17 cellular contexts compared by ENCODE assay signal in the genomic region with DNA sequence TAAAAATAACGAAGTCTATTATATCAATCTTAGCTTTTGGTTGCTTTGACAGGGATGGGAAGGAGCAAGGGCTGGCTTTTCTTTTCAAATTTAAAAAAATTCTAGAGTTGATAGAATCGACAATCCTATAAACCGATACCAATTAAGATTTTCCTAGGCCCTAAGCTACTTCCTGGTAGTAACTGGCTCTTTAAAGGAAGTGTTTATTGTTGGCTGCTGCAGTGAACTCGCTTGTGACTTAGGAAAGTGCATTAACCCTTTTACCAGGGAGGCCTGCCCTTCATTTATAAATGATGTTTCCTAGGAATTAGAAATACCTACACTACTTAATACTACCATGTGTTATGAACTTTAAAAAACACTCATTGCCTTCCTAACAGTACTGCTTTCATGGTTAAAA.
"Had no signal": no experiment of that assay in that cellular context is flagged by ENCODE, and none has a peak within 500 bp of the region (broad histone marks: within the 10 kb centered on the region; RNA-seq: fewer than 3 reads in every experiment).

No MANE protein-coding gene starts in this region.

- DNase-seq: activated CD4-positive, alpha-beta T cell treated with anti-CD3 and anti-CD28 coated beads for 1 hour; activated CD8-positive, alpha-beta memory T cell treated with anti-CD3 and anti-CD28 coated beads for 24 hours; activated CD8-positive, alpha-beta memory T cell treated with anti-CD3 and anti-CD28 coated beads, Interleukin-2, amount 50 U/mL, for 48 hours; activated gamma-delta T cell treated with Interleukin-2 at 50 U/mL for 16 hours; cerebellar nuclear complex; cortex of kidney; mammary epithelial cell; naive B cell; stimulated activated CD4-positive, alpha-beta T cell treated with anti-CD3 and anti-CD28 coated beads, Interleukin-2, amount 100 ng/mL, for 24 hours; stimulated activated naive CD8-positive, alpha-beta T cell treated with anti-CD3 and anti-CD28 coated beads, Interleukin-15, Interleukin-2, amounts not matched to agents 100 U/mL and 50 U/mL, for 24 hours; substantia nigra; T1000; transverse colon; WERI-Rb-1 had no signal

- H3K9me3 ChIP-seq: right atrium auricular region, transverse colon had no signal

- H3K27ac ChIP-seq: transverse colon, WERI-Rb-1 had no signal

- H3K27me3 ChIP-seq: right atrium auricular region, transverse colon had no signal

- H3K4me3 ChIP-seq: right atrium auricular region, transverse colon had no signal

- H3K36me3 ChIP-seq: right atrium auricular region, transverse colon had no signal

- H3K4me1 ChIP-seq: right atrium auricular region, transverse colon had no signal

- ATAC-seq: activated naive CD4-positive, alpha-beta T cell treated with anti-CD3 and anti-CD28 coated beads, Interleukin-2, amount 50 U/mL, for 72 hours; left lobe of liver; stimulated activated naive CD8-positive, alpha-beta T cell treated with anti-CD3 and anti-CD28 coated beads, Interleukin-15, Interleukin-2, amounts not matched to agents 100 U/mL and 50 U/mL, for 24 hours had no signal
